ENCODE assay signal across 1 cellular context in the genomic region with DNA sequence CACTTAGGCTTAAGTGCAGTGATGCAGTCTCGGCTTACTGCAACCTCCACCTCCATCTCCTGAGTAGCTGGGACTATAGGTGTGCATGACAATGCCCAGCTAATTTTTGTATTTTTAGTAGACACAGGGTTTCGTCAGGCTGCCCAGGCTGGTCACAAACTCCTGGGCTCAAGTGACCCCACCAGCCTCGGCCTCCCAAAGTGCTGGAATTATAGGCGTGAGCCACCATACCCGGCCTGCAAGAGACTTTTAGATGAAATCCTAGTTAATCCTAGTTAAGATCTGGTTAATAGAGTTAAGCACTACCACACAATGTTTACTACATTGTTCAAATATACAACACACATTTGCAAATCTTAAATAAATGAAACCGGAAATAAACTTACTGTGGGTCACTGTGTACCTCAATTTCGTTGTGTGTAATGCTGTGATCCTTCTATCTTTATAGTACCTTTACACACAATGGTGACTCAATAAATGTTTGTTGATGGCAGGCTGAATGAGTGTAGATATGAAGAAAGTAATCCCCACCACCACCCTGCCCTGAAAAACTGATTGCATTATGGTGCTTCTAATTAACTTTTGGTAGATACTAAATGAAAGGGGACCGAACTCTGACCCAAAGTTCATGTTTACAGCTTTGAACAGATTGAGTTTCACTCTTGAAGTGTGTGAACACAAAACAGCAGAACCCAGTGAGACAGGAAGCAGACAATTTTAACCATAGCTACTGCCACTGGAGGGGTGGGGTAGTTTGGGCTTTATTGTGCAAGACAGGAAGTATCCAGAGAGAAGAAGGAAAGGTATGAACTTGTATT.
TF ChIP-seq lines count a peak whose summit lies in the region.

No MANE protein-coding gene starts in this region.

TF ChIP-seq in K562, 482 proteins besides CTCF, POLR2A, EP300 and RAD21 (continued from another document and continues in another):
- TF ChIP-seq, protein P1, sequence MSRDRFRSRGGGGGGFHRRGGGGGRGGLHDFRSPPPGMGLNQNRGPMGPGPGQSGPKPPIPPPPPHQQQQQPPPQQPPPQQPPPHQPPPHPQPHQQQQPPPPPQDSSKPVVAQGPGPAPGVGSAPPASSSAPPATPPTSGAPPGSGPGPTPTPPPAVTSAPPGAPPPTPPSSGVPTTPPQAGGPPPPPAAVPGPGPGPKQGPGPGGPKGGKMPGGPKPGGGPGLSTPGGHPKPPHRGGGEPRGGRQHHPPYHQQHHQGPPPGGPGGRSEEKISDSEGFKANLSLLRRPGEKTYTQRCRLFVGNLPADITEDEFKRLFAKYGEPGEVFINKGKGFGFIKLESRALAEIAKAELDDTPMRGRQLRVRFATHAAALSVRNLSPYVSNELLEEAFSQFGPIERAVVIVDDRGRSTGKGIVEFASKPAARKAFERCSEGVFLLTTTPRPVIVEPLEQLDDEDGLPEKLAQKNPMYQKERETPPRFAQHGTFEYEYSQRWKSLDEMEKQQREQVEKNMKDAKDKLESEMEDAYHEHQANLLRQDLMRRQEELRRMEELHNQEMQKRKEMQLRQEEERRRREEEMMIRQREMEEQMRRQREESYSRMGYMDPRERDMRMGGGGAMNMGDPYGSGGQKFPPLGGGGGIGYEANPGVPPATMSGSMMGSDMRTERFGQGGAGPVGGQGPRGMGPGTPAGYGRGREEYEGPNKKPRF (IDR thresholded peaks at IDR 0.05; ENCODE audit: low read depth, low read length), result no peak
- no peak for TF ChIP-seq RBM14 (IDR thresholded peaks at IDR 0.05; ENCODE audit: borderline replicate concordance, insufficient read depth, low read depth, low read length)
- TF ChIP-seq TEAD4 (IDR thresholded peaks at IDR 0.05; ENCODE audit: low read length), result peak; percentile 26; the same call in 1 of the 2 replicates
- TF ChIP-seq TEAD4 (CRISPR knock-in tag; IDR thresholded peaks at IDR 0.05; ENCODE audit: borderline replicate concordance), result no peak
- TF ChIP-seq ZNF778 (CRISPR knock-in tag; IDR thresholded peaks at IDR 0.05), result no peak
- no peak for TF ChIP-seq ZKSCAN1 (IDR thresholded peaks at IDR 0.05; ENCODE audit: low read depth, low read length)
- TF ChIP-seq STAG1 (CRISPR knock-in tag; IDR thresholded peaks at IDR 0.05; ENCODE audit: borderline replicate concordance), result no peak
- TF ChIP-seq ZNF311 (CRISPR knock-in tag; IDR thresholded peaks at IDR 0.05), result no peak
- TF ChIP-seq, protein P2, sequence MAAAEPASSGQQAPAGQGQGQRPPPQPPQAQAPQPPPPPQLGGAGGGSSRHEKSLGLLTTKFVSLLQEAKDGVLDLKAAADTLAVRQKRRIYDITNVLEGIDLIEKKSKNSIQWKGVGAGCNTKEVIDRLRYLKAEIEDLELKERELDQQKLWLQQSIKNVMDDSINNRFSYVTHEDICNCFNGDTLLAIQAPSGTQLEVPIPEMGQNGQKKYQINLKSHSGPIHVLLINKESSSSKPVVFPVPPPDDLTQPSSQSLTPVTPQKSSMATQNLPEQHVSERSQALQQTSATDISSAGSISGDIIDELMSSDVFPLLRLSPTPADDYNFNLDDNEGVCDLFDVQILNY (CRISPR knock-in tag; IDR thresholded peaks at IDR 0.05), result no peak
- peak; percentile 23; the same call in 1 of the 2 replicates for TF ChIP-seq RFX1 (IDR thresholded peaks at IDR 0.05)
- no peak for TF ChIP-seq TARDBP (IDR thresholded peaks at IDR 0.05)
- no peak for TF ChIP-seq MAFF (IDR thresholded peaks at IDR 0.05; ENCODE audit: low read length)
- no peak for TF ChIP-seq CBFB (CRISPR knock-in tag; IDR thresholded peaks at IDR 0.05)
- TF ChIP-seq CREM (IDR thresholded peaks at IDR 0.05; ENCODE audit: low read depth), result no peak
- TF ChIP-seq, protein P3, sequence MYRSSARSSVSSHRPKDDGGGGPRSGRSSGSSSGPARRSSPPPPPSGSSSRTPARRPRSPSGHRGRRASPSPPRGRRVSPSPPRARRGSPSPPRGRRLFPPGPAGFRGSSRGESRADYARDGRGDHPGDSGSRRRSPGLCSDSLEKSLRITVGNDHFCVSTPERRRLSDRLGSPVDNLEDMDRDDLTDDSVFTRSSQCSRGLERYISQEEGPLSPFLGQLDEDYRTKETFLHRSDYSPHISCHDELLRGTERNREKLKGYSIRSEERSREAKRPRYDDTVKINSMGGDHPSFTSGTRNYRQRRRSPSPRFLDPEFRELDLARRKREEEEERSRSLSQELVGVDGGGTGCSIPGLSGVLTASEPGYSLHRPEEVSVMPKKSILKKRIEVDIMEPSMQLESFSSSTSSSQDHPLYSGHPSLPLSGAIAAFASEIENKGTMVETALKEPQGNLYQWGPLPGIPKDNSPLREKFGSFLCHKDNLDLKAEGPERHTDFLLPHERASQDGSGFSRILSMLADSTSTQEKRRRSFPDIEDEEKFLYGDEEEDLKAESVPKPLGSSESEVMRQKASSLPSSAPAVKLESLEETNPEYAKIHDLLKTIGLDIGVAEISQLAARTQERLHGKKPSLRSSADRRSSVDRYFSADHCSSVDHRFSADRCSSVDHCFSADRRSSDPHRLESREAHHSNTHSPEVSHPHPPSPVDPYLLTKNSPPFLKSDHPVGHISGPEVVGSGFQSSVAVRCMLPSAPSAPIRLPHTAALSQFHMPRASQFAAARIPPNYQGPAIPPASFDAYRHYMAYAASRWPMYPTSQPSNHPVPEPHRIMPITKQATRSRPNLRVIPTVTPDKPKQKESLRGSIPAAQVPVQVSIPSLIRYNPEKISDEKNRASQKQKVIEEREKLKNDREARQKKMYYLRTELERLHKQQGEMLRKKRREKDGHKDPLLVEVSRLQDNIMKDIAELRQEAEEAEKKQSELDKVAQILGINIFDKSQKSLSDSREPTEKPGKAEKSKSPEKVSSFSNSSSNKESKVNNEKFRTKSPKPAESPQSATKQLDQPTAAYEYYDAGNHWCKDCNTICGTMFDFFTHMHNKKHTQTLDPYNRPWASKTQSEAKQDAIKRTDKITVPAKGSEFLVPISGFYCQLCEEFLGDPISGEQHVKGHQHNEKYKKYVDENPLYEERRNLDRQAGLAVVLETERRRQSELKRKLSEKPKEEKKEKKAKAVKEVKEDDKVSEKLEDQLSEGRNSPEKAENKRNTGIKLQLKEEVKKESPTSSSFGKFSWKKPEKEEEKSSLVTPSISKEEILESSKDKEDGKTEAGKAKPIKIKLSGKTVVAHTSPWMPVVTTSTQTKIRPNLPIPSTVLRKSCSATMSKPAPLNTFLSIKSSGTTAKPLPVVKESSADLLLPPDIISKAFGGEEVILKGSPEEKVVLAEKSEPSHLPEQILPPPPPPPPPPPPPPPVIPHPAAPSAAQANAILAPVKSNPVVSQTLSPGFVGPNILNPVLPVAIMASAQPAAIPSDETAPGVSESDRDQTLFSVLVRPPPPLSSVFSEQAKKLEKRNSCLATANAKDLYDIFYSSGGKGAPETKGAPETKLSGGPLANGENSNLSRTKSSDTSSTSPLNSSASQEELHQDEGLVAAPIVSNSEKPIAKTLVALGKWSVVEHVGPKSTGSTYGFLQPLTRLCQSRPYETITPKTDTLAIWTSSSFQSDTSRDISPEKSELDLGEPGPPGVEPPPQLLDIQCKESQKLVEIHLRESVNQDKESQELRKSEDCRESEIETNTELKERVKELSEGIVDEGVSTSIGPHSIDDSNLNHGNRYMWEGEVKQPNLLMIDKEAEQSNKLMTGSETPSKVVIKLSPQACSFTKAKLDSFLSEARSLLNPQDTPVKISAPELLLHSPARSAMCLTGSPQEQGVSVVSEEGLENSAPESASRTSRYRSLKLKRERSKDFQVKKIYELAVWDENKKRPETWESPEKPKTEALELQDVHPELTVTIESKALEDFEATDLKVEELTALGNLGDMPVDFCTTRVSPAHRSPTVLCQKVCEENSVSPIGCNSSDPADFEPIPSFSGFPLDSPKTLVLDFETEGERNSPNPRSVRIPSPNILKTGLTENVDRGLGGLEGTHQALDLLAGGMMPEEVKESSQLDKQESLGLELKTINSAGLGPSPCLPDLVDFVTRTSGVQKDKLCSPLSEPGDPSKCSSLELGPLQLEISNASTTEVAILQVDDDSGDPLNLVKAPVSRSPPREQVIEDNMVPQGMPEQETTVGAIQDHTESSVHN (IDR thresholded peaks at IDR 0.05; ENCODE audit: borderline replicate concordance in 1 of 2, low read depth in 1 of 2), result no peak
- TF ChIP-seq, protein P4, sequence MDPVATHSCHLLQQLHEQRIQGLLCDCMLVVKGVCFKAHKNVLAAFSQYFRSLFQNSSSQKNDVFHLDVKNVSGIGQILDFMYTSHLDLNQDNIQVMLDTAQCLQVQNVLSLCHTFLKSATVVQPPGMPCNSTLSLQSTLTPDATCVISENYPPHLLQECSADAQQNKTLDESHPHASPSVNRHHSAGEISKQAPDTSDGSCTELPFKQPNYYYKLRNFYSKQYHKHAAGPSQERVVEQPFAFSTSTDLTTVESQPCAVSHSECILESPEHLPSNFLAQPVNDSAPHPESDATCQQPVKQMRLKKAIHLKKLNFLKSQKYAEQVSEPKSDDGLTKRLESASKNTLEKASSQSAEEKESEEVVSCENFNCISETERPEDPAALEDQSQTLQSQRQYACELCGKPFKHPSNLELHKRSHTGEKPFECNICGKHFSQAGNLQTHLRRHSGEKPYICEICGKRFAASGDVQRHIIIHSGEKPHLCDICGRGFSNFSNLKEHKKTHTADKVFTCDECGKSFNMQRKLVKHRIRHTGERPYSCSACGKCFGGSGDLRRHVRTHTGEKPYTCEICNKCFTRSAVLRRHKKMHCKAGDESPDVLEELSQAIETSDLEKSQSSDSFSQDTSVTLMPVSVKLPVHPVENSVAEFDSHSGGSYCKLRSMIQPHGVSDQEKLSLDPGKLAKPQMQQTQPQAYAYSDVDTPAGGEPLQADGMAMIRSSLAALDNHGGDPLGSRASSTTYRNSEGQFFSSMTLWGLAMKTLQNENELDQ (CRISPR knock-in tag; IDR thresholded peaks at IDR 0.05; ENCODE audit: borderline replicate concordance), result no peak
- TF ChIP-seq, protein P5, sequence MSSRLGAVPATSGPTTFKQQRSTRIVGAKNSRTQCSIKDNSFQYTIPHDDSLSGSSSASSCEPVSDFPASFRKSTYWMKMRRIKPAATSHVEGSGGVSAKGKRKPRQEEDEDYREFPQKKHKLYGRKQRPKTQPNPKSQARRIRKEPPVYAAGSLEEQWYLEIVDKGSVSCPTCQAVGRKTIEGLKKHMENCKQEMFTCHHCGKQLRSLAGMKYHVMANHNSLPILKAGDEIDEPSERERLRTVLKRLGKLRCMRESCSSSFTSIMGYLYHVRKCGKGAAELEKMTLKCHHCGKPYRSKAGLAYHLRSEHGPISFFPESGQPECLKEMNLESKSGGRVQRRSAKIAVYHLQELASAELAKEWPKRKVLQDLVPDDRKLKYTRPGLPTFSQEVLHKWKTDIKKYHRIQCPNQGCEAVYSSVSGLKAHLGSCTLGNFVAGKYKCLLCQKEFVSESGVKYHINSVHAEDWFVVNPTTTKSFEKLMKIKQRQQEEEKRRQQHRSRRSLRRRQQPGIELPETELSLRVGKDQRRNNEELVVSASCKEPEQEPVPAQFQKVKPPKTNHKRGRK (tag; IDR thresholded peaks at IDR 0.05), result no peak
- no peak for TF ChIP-seq PTRF (tag; IDR thresholded peaks at IDR 0.05)
- TF ChIP-seq, protein P6, sequence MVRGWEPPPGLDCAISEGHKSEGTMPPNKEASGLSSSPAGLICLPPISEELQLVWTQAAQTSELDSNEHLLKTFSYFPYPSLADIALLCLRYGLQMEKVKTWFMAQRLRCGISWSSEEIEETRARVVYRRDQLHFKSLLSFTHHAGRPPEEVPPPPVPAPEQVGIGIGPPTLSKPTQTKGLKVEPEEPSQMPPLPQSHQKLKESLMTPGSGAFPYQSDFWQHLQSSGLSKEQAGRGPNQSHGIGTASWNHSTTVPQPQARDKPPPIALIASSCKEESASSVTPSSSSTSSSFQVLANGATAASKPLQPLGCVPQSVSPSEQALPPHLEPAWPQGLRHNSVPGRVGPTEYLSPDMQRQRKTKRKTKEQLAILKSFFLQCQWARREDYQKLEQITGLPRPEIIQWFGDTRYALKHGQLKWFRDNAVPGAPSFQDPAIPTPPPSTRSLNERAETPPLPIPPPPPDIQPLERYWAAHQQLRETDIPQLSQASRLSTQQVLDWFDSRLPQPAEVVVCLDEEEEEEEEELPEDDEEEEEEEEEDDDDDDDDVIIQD (CRISPR knock-in tag; IDR thresholded peaks at IDR 0.05), result no peak
- no peak for TF ChIP-seq BRF1 (IDR thresholded peaks at IDR 0.05; ENCODE audit: borderline replicate concordance, extremely low read depth, insufficient read length)
- TF ChIP-seq, protein P7, sequence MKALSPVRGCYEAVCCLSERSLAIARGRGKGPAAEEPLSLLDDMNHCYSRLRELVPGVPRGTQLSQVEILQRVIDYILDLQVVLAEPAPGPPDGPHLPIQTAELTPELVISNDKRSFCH (CRISPR knock-in tag; IDR thresholded peaks at IDR 0.05), result no peak
- TF ChIP-seq, protein P7 (tag; IDR thresholded peaks at IDR 0.05), result no peak
- no peak for TF ChIP-seq KHSRP (IDR thresholded peaks at IDR 0.05)
- no peak for TF ChIP-seq FUS (optimal IDR thresholded peaks at IDR 0.05; ENCODE audit: low read depth, low read length)
- no peak for TF ChIP-seq POLR2AphosphoS2 (IDR thresholded peaks at IDR 0.05; ENCODE audit: low read length)
- no peak for TF ChIP-seq OTX1 (CRISPR knock-in tag; IDR thresholded peaks at IDR 0.05)
- TF ChIP-seq, protein P8, sequence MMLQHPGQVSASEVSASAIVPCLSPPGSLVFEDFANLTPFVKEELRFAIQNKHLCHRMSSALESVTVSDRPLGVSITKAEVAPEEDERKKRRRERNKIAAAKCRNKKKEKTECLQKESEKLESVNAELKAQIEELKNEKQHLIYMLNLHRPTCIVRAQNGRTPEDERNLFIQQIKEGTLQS (IDR thresholded peaks at IDR 0.05), result peak; percentile 70
- TF ChIP-seq, protein P8 (CRISPR knock-in tag; conservative IDR thresholded peaks at IDR 0.05), result no peak
- 0 out of 2 replicates have a peak, but pooled peaks have one; percentile 46 for TF ChIP-seq ATF7 (IDR thresholded peaks at IDR 0.05)
- TF ChIP-seq ATF1 (CRISPR knock-in tag; IDR thresholded peaks at IDR 0.05), result no peak
- TF ChIP-seq ATF1 (tag; IDR thresholded peaks at IDR 0.05), result no peak
